ENCODE assay signal across 15 cellular contexts in genomic region chr7:146772581-146772980, GRCh38.
DNase-seq lines count a peak whose midpoint lies in the region; TF ChIP-seq lines count a peak whose summit lies in the region.
"Had no signal": no experiment of that assay in that cellular context is flagged by ENCODE, and none has a peak within 500 bp of the region (broad histone marks: within the 10 kb centered on the region; RNA-seq: fewer than 3 reads in every experiment).

No MANE protein-coding gene starts in this region.

- H3K4me3 Mint-ChIP-seq in nephron progenitor cell: no peak overlapping the region

- H3K36me3 Mint-ChIP-seq in nephron progenitor cell (ENCODE audit: low read depth): no peaks in the 10 kb centered on the region

- peaks cover 5% of the 10 kb centered on the region for H3K27me3 Mint-ChIP-seq in nephron progenitor cell (ENCODE audit: low read depth, poor library complexity)

- peaks cover 7% of the 10 kb centered on the region for H3K4me1 Mint-ChIP-seq in nephron progenitor cell

- H3K4me3 ChIP-seq in LNCaP clone FGC (ENCODE audit: low read depth, low read length): no peak overlapping the region
- H3K4me3 ChIP-seq: heart right ventricle, pancreas, SK-N-MC had no signal

- no peak overlapping the region for H3K27ac Mint-ChIP-seq in nephron progenitor cell

- no peaks in the 10 kb centered on the region for H3K9me3 Mint-ChIP-seq in nephron progenitor cell

- DNase-seq in NCI-H524 (lab: John Stamatoyannopoulos, UW) (peak; percentile 7), NCI-H524 treated with DMSO at 0.1 percent for 48 hours (lab: John Stamatoyannopoulos, UW) (no peak), LNCaP clone FGC (ENCODE audit: low read depth) (no peak), UCSD-AML1 (lab: John Stamatoyannopoulos, UW; ENCODE audit: unreplicated experiment) (peak; percentile 29), nephron progenitor cell (peak; percentile 22), KG1 (lab: John Stamatoyannopoulos, UW) (no peak), NCI-H1105 (lab: John Stamatoyannopoulos, UW) (no peak), foreskin melanocyte (no peak)
- DNase-seq: activated CD4-positive, alpha-beta T cell treated with anti-CD3 and anti-CD28 coated beads, Interleukin-2, amount 50 U/mL, for 48 hours; activated naive CD4-positive, alpha-beta T cell treated with Interleukin-2 at 50 U/mL for 16 hours; heart right ventricle; mammary epithelial cell; NCI-H345; pancreas had no signal

- TF ChIP-seq CTCF in LNCaP clone FGC (IDR thresholded peaks at IDR 0.05; ENCODE audit: control insufficient read depth, extremely low read depth, insufficient read depth) (peak; percentile 40), nephron progenitor cell (IDR thresholded peaks at IDR 0.05) (peak; percentile 36)

Comparison
In these comparisons a context has a peak if more than half of its experiments do, and no peak if none do; other contexts are left out.
1. DNase-seq: peak in NCI-H524 (2 of 2), UCSD-AML1 (single experiment) and nephron progenitor cell (single experiment); none in NCI-H524 treated with DMSO at 0.1 percent for 48 hours (single experiment), LNCaP clone FGC (single experiment), KG1 (single experiment), NCI-H1105 (single experiment) and foreskin melanocyte (single experiment).